13 cellular contexts compared by ENCODE assay signal in genomic region chr5:1752881-1753280, GRCh38.
"Had no signal": no experiment of that assay in that cellular context is flagged by ENCODE, and none has a peak within 500 bp of the region (broad histone marks: within the 10 kb centered on the region; RNA-seq: fewer than 3 reads in every experiment).

No MANE protein-coding gene starts in this region.

- ATAC-seq: heart left ventricle; left ventricle myocardium superior; right cardiac atrium; stimulated activated naive B cell treated with anti-CD40 and anti-IgM and Interleukin-4, amounts not matched to agents 10 μg/mL and 1 μg/mL and 100 μg/mL, for 72 hours had no signal

- H3K9ac ChIP-seq: neural progenitor cell, SK-N-SH had no signal

- H3K27ac ChIP-seq: heart left ventricle, neural progenitor cell, spleen, upper lobe of left lung had no signal

- H3K4me3 ChIP-seq: heart left ventricle, neural progenitor cell, spleen, upper lobe of left lung had no signal

- DNase-seq: activated CD4-positive, alpha-beta T cell treated with anti-CD3 and anti-CD28 coated beads, Interleukin-2, amount 10 ng/mL, durations not matched to agents 7 days and 5 days; activated naive CD4-positive, alpha-beta T cell treated with Interleukin-2 at 50 U/mL for 16 hours; effector CD8-positive, alpha-beta T cell; left ventricle myocardium superior; right cardiac atrium; SK-N-SH; spleen; stimulated activated CD4-positive, alpha-beta T cell treated with anti-CD3 and anti-CD28 coated beads, Interleukin-1b, Interleukin-23, amount 100 ng/mL, for 48 hours; stimulated activated naive B cell treated with anti-CD40 and anti-IgM and Interleukin-4, amounts not matched to agents 10 μg/mL and 1 μg/mL and 100 μg/mL, for 72 hours; T-helper 1 cell had no signal

- H3K36me3 ChIP-seq: heart left ventricle, neural progenitor cell, spleen, upper lobe of left lung had no signal

- H3K4me1 ChIP-seq: heart left ventricle, spleen, upper lobe of left lung had no signal

- H3K27me3 ChIP-seq: neural progenitor cell, upper lobe of left lung had no signal

- H3K9me3 ChIP-seq: heart left ventricle, SK-N-SH, spleen, upper lobe of left lung had no signal
